1 cellular context compared by ENCODE assay signal in genomic region chr3:122394173-122394572, GRCh38.
TF ChIP-seq lines count a peak whose summit lies in the region.

No MANE protein-coding gene starts in this region.

TF ChIP-seq in GM23338, 12 proteins besides CTCF, POLR2A, EP300 and RAD21:
- no peak for TF ChIP-seq ZNF462 (CRISPR knock-in tag; IDR thresholded peaks at IDR 0.05)
- no peak for TF ChIP-seq NANOG (IDR thresholded peaks at IDR 0.05; ENCODE audit: borderline replicate concordance)
- TF ChIP-seq POLR2AphosphoS5 (IDR thresholded peaks at IDR 0.05; ENCODE audit: low read depth) = no peak
- TF ChIP-seq STAT1 (IDR thresholded peaks at IDR 0.05; ENCODE audit: unreplicated experiment) = no peak
- TF ChIP-seq ETS1 (IDR thresholded peaks at IDR 0.05) = no peak
- TF ChIP-seq EZH2 (IDR thresholded peaks at IDR 0.05; ENCODE audit: low read depth, unreplicated experiment) = no peak
- TF ChIP-seq REST (IDR thresholded peaks at IDR 0.05; ENCODE audit: unreplicated experiment) = no peak
- TF ChIP-seq JUNB (IDR thresholded peaks at IDR 0.05; ENCODE audit: unreplicated experiment) = no peak
- TF ChIP-seq ZNF114 (CRISPR knock-in tag; IDR thresholded peaks at IDR 0.05) = no peak
- TF ChIP-seq ZNF331 (CRISPR knock-in tag; IDR thresholded peaks at IDR 0.05; ENCODE audit: low read depth) = no peak
- no peak for TF ChIP-seq EZH2phosphoT487 (IDR thresholded peaks at IDR 0.05; ENCODE audit: unreplicated experiment)
- no peak for TF ChIP-seq CREB1 (CRISPR knock-in tag; IDR thresholded peaks at IDR 0.05; ENCODE audit: low read depth)
TF ChIP-seq in GM23338: peak in this region for 0.
